Comparison of ENCODE assay signal across 22 cellular contexts in the genomic region with DNA sequence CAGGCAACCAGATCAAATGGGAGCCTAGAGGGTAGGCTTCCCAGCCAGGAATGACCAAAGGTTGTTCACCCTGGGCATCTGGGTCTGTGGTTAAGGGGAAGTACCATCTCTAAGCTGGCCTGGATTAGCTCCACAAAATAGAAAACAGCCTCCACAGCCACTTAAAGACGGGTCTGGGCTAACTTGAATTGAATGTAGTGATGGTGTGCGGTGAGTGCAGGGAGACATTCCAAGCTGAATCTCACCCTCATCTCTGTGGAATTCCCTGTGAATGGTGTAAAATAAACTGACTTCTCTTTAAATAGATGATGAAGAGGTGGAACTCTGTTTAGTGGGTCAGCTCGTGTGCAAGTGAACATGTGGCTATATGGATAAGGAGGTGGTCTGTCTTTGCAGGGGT.
"Had no signal": no experiment of that assay in that cellular context is flagged by ENCODE, and none has a peak within 500 bp of the region (broad histone marks: within the 10 kb centered on the region; RNA-seq: fewer than 3 reads in every experiment).

No MANE protein-coding gene starts in this region.

- H3K27me3 ChIP-seq: heart left ventricle, ovary, right lobe of liver, uterus had no signal

- H3K27me3 Mint-ChIP-seq: progenitor cell of endocrine pancreas had no signal

- H3K36me3 ChIP-seq: ovary, right lobe of liver, thoracic aorta, uterus had no signal

- ATAC-seq: effector memory CD8-positive, alpha-beta T cell; heart left ventricle; right lobe of liver had no signal

- H3K4me3 ChIP-seq: coronary artery, heart left ventricle, ovary, right lobe of liver, thoracic aorta, uterus had no signal

- H3K9me3 Mint-ChIP-seq: stimulated activated naive CD8-positive, alpha-beta T cell treated with anti-CD3 and anti-CD28 coated beads, Interleukin-15, Interleukin-2, amounts not matched to agents 100 ng/mL and 50 ng/mL, for 24 hours had no signal

- H3K4me1 Mint-ChIP-seq: mesothelial cell of epicardium, naive B cell, nephron progenitor cell had no signal

- H3K4me3 Mint-ChIP-seq: activated naive CD8-positive, alpha-beta T cell; effector memory CD8-positive, alpha-beta T cell; mesothelial cell of epicardium; naive B cell; nephron progenitor cell; stimulated activated naive CD8-positive, alpha-beta T cell treated with anti-CD3 and anti-CD28 coated beads, Interleukin-15, Interleukin-2, amounts not matched to agents 100 ng/mL and 50 ng/mL, for 24 hours had no signal

- DNase-seq: activated CD4-positive, alpha-beta T cell treated with anti-CD3 and anti-CD28 coated beads for 4 hours; activated CD4-positive, alpha-beta T cell treated with anti-CD3 and anti-CD28 coated beads, Interleukin-2, amount 50 U/mL, for 4 hours; activated effector memory CD4-positive, alpha-beta T cell treated with Interleukin-2 at 50 U/mL for 16 hours; activated naive CD4-positive, alpha-beta T cell treated with Interleukin-2 at 50 U/mL for 16 hours; activated T-cell treated with anti-CD3 and anti-CD28 coated beads for 4 hours; anterior cingulate cortex; effector memory CD8-positive, alpha-beta T cell; erythroblast; heart left ventricle; naive B cell; nephron progenitor cell; ovary; right lobe of liver; stimulated activated CD4-positive, alpha-beta T cell treated with anti-CD3 and anti-CD28 coated beads, Interleukin-2, amount 100 ng/mL, for 48 hours; trophoblast cell; uterus had no signal

- H3K27ac Mint-ChIP-seq: activated naive CD8-positive, alpha-beta T cell; effector memory CD8-positive, alpha-beta T cell; mesothelial cell of epicardium; naive B cell; nephron progenitor cell; progenitor cell of endocrine pancreas; stimulated activated naive CD8-positive, alpha-beta T cell treated with anti-CD3 and anti-CD28 coated beads, Interleukin-15, Interleukin-2, amounts not matched to agents 100 ng/mL and 50 ng/mL, for 24 hours had no signal

- H3K36me3 Mint-ChIP-seq: activated naive CD8-positive, alpha-beta T cell; mesothelial cell of epicardium; naive B cell had no signal
